In the genomic region with DNA sequence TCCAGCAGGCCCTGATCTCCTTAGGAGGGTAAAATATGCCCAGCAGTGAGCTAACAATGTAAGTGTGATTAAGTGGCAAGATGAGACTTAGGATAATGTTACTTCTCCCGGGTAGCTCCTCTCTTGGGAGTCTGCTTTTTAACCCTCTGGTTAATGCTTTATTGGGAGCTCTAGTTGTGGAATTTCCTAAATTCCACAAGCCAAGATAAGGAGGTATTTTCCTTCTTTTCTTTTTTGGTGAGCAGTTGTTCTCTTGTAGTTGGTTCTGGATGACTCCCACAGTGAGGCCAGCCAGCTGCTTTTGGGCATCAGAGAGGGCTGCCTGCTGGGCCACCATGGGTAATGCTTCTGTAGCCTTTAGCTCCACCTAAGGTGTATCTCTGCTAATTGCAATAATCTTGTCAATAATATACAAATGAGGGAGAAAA, we compare ENCODE assay signal across 8 cellular contexts. TPM values are rescaled to one million over a fixed set of nuclear protein-coding genes. Genes with fewer than 3 reads are reported as not detected.
A peak's percentile ranks its signal among the peaks of the same experiment; 100 is the strongest.
DNase-seq lines count a peak whose midpoint lies in the region; ATAC-seq, FAIRE-seq and TF ChIP-seq lines count a peak whose summit lies in the region.

No MANE protein-coding gene starts in this region.

- no peak for FAIRE-seq in GM12892 (lab: Jason Lieb, UNC)

- no peaks in the 10 kb centered on the region for H3K36me3 Mint-ChIP-seq in activated CD4-positive, alpha-beta memory T cell treated with anti-CD3 and anti-CD28 coated beads for 36 hours
- no peaks in the 10 kb centered on the region for H3K36me3 Mint-ChIP-seq in activated CD4-positive, alpha-beta memory T cell treated with anti-CD3 and anti-CD28 coated beads, Interleukin-2, amount 10 ng/mL, durations not matched to agents 7 days and 5 days (ENCODE audit: low read depth)
- peaks cover 0 to 7% (median 0%) of the 10 kb centered on the region in 3 donors for H3K36me3 Mint-ChIP-seq in naive thymus-derived CD8-positive, alpha-beta T cell

- POLR2A ChIA-PET in activated CD4-positive, alpha-beta memory T cell treated with anti-CD3 and anti-CD28 coated beads for 36 hours (lab: Charles Lee): no interaction called here
- POLR2A ChIA-PET in activated CD4-positive, alpha-beta memory T cell treated with anti-CD3 and anti-CD28 coated beads, Interleukin-2, amount 10 ng/mL, durations not matched to agents 7 days and 5 days (lab: Charles Lee): interaction anchor here (0.8 to 1.2 kb wide), 2 partner anchors 19 to 295 kb away, joined by 3 to 4 read pairs; partner anchors contain the start of gene C1orf52
- POLR2A ChIA-PET in naive thymus-derived CD8-positive, alpha-beta T cell (lab: Charles Lee): interaction anchor here (0.7 to 1.5 kb wide), 6 partner anchors 15 to 295 kb away, joined by 3 to 4 read pairs (median 3); partner anchors contain the start of genes BCL10 and C1orf52

- no peak for TF ChIP-seq POLR2A in GM12892 (IDR thresholded peaks at IDR 0.05; ENCODE audit: low read depth, low read length)

- in situ Hi-C loops in brain microvascular endothelial cell (cut with HindIII; ENCODE audit: low pct_ligation_motif_present, low sequenced_read_pairs): no loop called here

- H3K27ac Mint-ChIP-seq in activated CD4-positive, alpha-beta memory T cell treated with anti-CD3 and anti-CD28 coated beads for 36 hours: no peak overlapping the region
- no peak overlapping the region for H3K27ac Mint-ChIP-seq in activated CD4-positive, alpha-beta memory T cell treated with anti-CD3 and anti-CD28 coated beads, Interleukin-2, amount 10 ng/mL, durations not matched to agents 7 days and 5 days
- H3K27ac Mint-ChIP-seq in naive thymus-derived CD8-positive, alpha-beta T cell: peak overlapping the region in 5 of 10 donors; percentile 61 to 89 (median 84)

- H3K4me3 Mint-ChIP-seq in activated CD4-positive, alpha-beta memory T cell treated with anti-CD3 and anti-CD28 coated beads for 36 hours: no peak overlapping the region
- no peak overlapping the region for H3K4me3 Mint-ChIP-seq in activated CD4-positive, alpha-beta memory T cell treated with anti-CD3 and anti-CD28 coated beads, Interleukin-2, amount 10 ng/mL, durations not matched to agents 7 days and 5 days
- peak overlapping the region in 2 of 10 donors; percentile 5 for H3K4me3 Mint-ChIP-seq in naive thymus-derived CD8-positive, alpha-beta T cell

- H3K27ac ChIP-seq in brain microvascular endothelial cell: no peak overlapping the region

- H3K27me3 ChIP-seq in brain microvascular endothelial cell (replicated peaks): no peaks in the 10 kb centered on the region

- peak; percentile 33 for TF ChIP-seq CTCF in brain microvascular endothelial cell (IDR thresholded peaks at IDR 0.05; ENCODE audit: low read depth, low read length, missing control alignments)

- H3K4me3 ChIP-seq in brain microvascular endothelial cell (ENCODE audit: low read depth, low read length): no peak overlapping the region

- H3K27me3 Mint-ChIP-seq in activated CD4-positive, alpha-beta memory T cell treated with anti-CD3 and anti-CD28 coated beads for 36 hours: peaks cover 4% of the 10 kb centered on the region
- H3K27me3 Mint-ChIP-seq in activated CD4-positive, alpha-beta memory T cell treated with anti-CD3 and anti-CD28 coated beads, Interleukin-2, amount 10 ng/mL, durations not matched to agents 7 days and 5 days: peaks cover 3% of the 10 kb centered on the region
- peaks cover 0 to 8% (median 5%) of the 10 kb centered on the region in 5 donors for H3K27me3 Mint-ChIP-seq in naive thymus-derived CD8-positive, alpha-beta T cell

- CTCF ChIA-PET in activated CD4-positive, alpha-beta memory T cell treated with anti-CD3 and anti-CD28 coated beads for 36 hours (lab: Charles Lee): interaction anchor here (0.7 to 2.0 kb wide), 11 partner anchors 9 to 457 kb away, joined by 3 to 19 read pairs (median 4); partner anchors contain the start of genes C1orf52, MCOLN3 and SYDE2
- CTCF ChIA-PET in activated CD4-positive, alpha-beta memory T cell treated with anti-CD3 and anti-CD28 coated beads, Interleukin-2, amount 10 ng/mL, durations not matched to agents 7 days and 5 days (lab: Charles Lee): interaction anchor here (0.8 to 3.1 kb wide), 8 partner anchors 10 to 296 kb away, joined by 3 to 20 read pairs (median 9); partner anchors contain the start of gene C1orf52

- H3K4me1 Mint-ChIP-seq in activated CD4-positive, alpha-beta memory T cell treated with anti-CD3 and anti-CD28 coated beads for 36 hours (ENCODE audit: low read depth): peaks cover 9% of the 10 kb centered on the region
- peaks cover 13% of the 10 kb centered on the region for H3K4me1 Mint-ChIP-seq in activated CD4-positive, alpha-beta memory T cell treated with anti-CD3 and anti-CD28 coated beads, Interleukin-2, amount 10 ng/mL, durations not matched to agents 7 days and 5 days
- peaks cover 6 to 19% (median 11%) of the 10 kb centered on the region in 4 donors for H3K4me1 Mint-ChIP-seq in naive thymus-derived CD8-positive, alpha-beta T cell

- H3K36me3 ChIP-seq in brain microvascular endothelial cell (replicated peaks): no peaks in the 10 kb centered on the region

- peak; percentile 34 for DNase-seq in activated CD4-positive, alpha-beta memory T cell treated with anti-CD3 and anti-CD28 coated beads for 36 hours
- no peak for DNase-seq in activated CD4-positive, alpha-beta memory T cell treated with anti-CD3 and anti-CD28 coated beads, Interleukin-2, amount 10 ng/mL, durations not matched to agents 7 days and 5 days
- peak; percentile 7 for DNase-seq in NCI-H1092 treated with DMSO at 0.1 percent for 48 hours (lab: John Stamatoyannopoulos, UW)
- DNase-seq in brain microvascular endothelial cell: no peak
- peak in 2 of 10 donors; percentile 11 to 23 for DNase-seq in naive thymus-derived CD8-positive, alpha-beta T cell
- no peak for DNase-seq in amygdala (lab: John Stamatoyannopoulos, UW)
- no peak for DNase-seq in GM12892 (ENCODE audit: insufficient read length)

- no peaks in the 10 kb centered on the region for H3K9me3 Mint-ChIP-seq in activated CD4-positive, alpha-beta memory T cell treated with anti-CD3 and anti-CD28 coated beads for 36 hours
- H3K9me3 Mint-ChIP-seq in activated CD4-positive, alpha-beta memory T cell treated with anti-CD3 and anti-CD28 coated beads, Interleukin-2, amount 10 ng/mL, durations not matched to agents 7 days and 5 days: no peaks in the 10 kb centered on the region
- H3K9me3 Mint-ChIP-seq in naive thymus-derived CD8-positive, alpha-beta T cell: peaks cover 0 to 1% (median 0%) of the 10 kb centered on the region in 9 donors

- ATAC-seq in naive thymus-derived CD8-positive, alpha-beta T cell: peak; percentile 63 to 73
- no peak for ATAC-seq in HG03039 (IDR thresholded peaks at IDR 0.05; ENCODE audit: unreplicated experiment)

- intact Hi-C loops in activated CD4-positive, alpha-beta memory T cell treated with anti-CD3 and anti-CD28 coated beads for 36 hours (cut with micrococcal nuclease): loop anchor here (1.0 to 5.0 kb wide), 2 partner anchors 38 to 295 kb away; partner anchors contain the start of gene SYDE2

RNA-seq across cellular contexts. Expression of gene C1orf52, which starts 19.3 kb away (rescaled TPM):
- 10 to 100 TPM; 19.4 to 21.8 TPM for total RNA-seq in activated CD4-positive, alpha-beta memory T cell treated with anti-CD3 and anti-CD28 coated beads for 36 hours
- 10 to 100 TPM; 21.4 to 22.6 TPM for total RNA-seq in activated CD4-positive, alpha-beta memory T cell treated with anti-CD3 and anti-CD28 coated beads, Interleukin-2, amount 10 ng/mL, durations not matched to agents 7 days and 5 days
- 10 to 100 TPM; 48.7 to 52.5 TPM for total RNA-seq in naive thymus-derived CD8-positive, alpha-beta T cell
- polyA plus RNA-seq in naive thymus-derived CD8-positive, alpha-beta T cell: 10 to 100 TPM; 15.3 to 28.7 (median 22.4) TPM
- 21.7 TPM for polyA plus RNA-seq in GM12892 (2012; ENCODE audit: missing spikeins)

RNA-seq across cellular contexts. Expression of gene BCL10, which starts 36.2 kb away (rescaled TPM):
- 10 to 100 TPM; 31.1 to 31.5 TPM for total RNA-seq in activated CD4-positive, alpha-beta memory T cell treated with anti-CD3 and anti-CD28 coated beads for 36 hours
- total RNA-seq in activated CD4-positive, alpha-beta memory T cell treated with anti-CD3 and anti-CD28 coated beads, Interleukin-2, amount 10 ng/mL, durations not matched to agents 7 days and 5 days: 10 to 100 TPM; 24.3 to 30.1 TPM
- 10 to 100 TPM; 31.4 to 36.2 TPM for total RNA-seq in naive thymus-derived CD8-positive, alpha-beta T cell
- polyA plus RNA-seq in naive thymus-derived CD8-positive, alpha-beta T cell: 10 to 100 TPM; 11.6 to 18.7 (median 15.5) TPM
- polyA plus RNA-seq in GM12892 (2012; ENCODE audit: missing spikeins): 18.7 TPM

RNA-seq across cellular contexts. Expression of gene SYDE2, which starts 39.4 kb away (rescaled TPM):
- total RNA-seq in activated CD4-positive, alpha-beta memory T cell treated with anti-CD3 and anti-CD28 coated beads for 36 hours: 1 to 10 TPM; 2.7 to 2.8 TPM
- total RNA-seq in activated CD4-positive, alpha-beta memory T cell treated with anti-CD3 and anti-CD28 coated beads, Interleukin-2, amount 10 ng/mL, durations not matched to agents 7 days and 5 days: under 1 TPM; 0.58 to 0.81 TPM
- 10 to 100 TPM in 1 of 2 experiments, 1 to 10 TPM in 1; 8.5 to 10.0 TPM for total RNA-seq in naive thymus-derived CD8-positive, alpha-beta T cell
- polyA plus RNA-seq in naive thymus-derived CD8-positive, alpha-beta T cell: 1 to 10 TPM; 2.7 to 5.8 (median 3.9) TPM
- 1.6 TPM for polyA plus RNA-seq in GM12892 (2012; ENCODE audit: missing spikeins)

Comparison
In these comparisons a context has a peak if more than half of its experiments do, and no peak if none do; other contexts are left out.
1. DNase-seq: peak in activated CD4-positive, alpha-beta memory T cell treated with anti-CD3 and anti-CD28 coated beads for 36 hours (single experiment) and NCI-H1092 treated with DMSO at 0.1 percent for 48 hours (single experiment); none in activated CD4-positive, alpha-beta memory T cell treated with anti-CD3 and anti-CD28 coated beads, Interleukin-2, amount 10 ng/mL, durations not matched to agents 7 days and 5 days (single experiment), brain microvascular endothelial cell (single experiment), amygdala (0 of 56) and GM12892 (single experiment).